ENCODE assay signal across 19 cellular contexts in genomic region chr2:17638181-17638743, GRCh38.
DNase-seq lines count a peak whose midpoint lies in the region; ATAC-seq, FAIRE-seq and TF ChIP-seq lines count a peak whose summit lies in the region.
"Had no signal": no experiment of that assay in that cellular context is flagged by ENCODE, and none has a peak within 500 bp of the region (broad histone marks: within the 10 kb centered on the region; RNA-seq: fewer than 3 reads in every experiment).

No MANE protein-coding gene starts in this region.

- no TSS peak for BruUV-seq in K562 (replicated peaks; lab: Mats Ljungman, UMichigan)

- CTCF ChIA-PET in K562 (lab: Yijun Ruan, JAX; ENCODE audit: low intra/inter-chr PET ratio): no interaction called here

- H3K4me1 Mint-ChIP-seq in neural progenitor cell: peaks cover 18% of the 10 kb centered on the region
- no peaks in the 10 kb centered on the region for H3K4me1 Mint-ChIP-seq in natural killer cell
- H3K4me1 Mint-ChIP-seq: CD4-positive, CD25-positive, alpha-beta regulatory T cell; CD8-positive, alpha-beta memory T cell; IgD-negative memory B cell had no signal

- TF ChIP-seq POLR2A in K562 (conservative IDR thresholded peaks at IDR 0.05): no peak

- H3K27me3 Mint-ChIP-seq in neural progenitor cell (ENCODE audit: insufficient read depth, low read depth): peaks cover 2% of the 10 kb centered on the region
- no peaks in the 10 kb centered on the region for H3K27me3 Mint-ChIP-seq in natural killer cell (ENCODE audit: low read depth in 2 of 2)

- no peaks in the 10 kb centered on the region for H3F3A ChIP-seq in neural progenitor cell (ENCODE audit: low read depth)

- H3K4me3 ChIP-seq in K562: no peak overlapping the region
- no peak overlapping the region for H3K4me3 ChIP-seq in dorsolateral prefrontal cortex
- no peak overlapping the region for H3K4me3 ChIP-seq in neural progenitor cell

- H3K9me3 ChIP-seq in K562 (replicated peaks; ENCODE audit: control insufficient read depth, insufficient read depth, low read depth, low read length) (no peaks in the 10 kb centered on the region), neural progenitor cell (ENCODE audit: low read depth) (no peaks in the 10 kb centered on the region)
- H3K9me3 ChIP-seq: BE2C, Caco-2 had no signal

- TF ChIP-seq RAD21 in K562 (CRISPR knock-in tag; conservative IDR thresholded peaks at IDR 0.05 in 1 of 2, IDR thresholded peaks at IDR 0.05 in 1 of 2): no peak

- H2AFZ ChIP-seq in K562 (ENCODE audit: low read depth, low read length) (no peak overlapping the region), neural progenitor cell (replicated peaks) (no peak overlapping the region)

- POLR2A ChIA-PET in K562 (lab: Yijun Ruan, JAX): no interaction called here

- no peaks in the 10 kb centered on the region for H3K36me3 ChIP-seq in K562 (ENCODE audit: control insufficient read depth, insufficient read depth, low read length)
- no peaks in the 10 kb centered on the region for H3K36me3 ChIP-seq in neural progenitor cell
- H3K36me3 ChIP-seq: BE2C had no signal

- H3K9me1 ChIP-seq in K562 (ENCODE audit: control insufficient read depth, insufficient read depth, low read length): no peaks in the 10 kb centered on the region

- H3K27ac ChIP-seq in K562 (ENCODE audit: extremely low read depth, low read depth, low read length) (no peak overlapping the region), dorsolateral prefrontal cortex (peak overlapping the region in 30 of 59 donors; percentile 6 to 82 (median 58)), neural progenitor cell (no peak overlapping the region)

- no peak overlapping the region for H3K4me2 ChIP-seq in K562 (ENCODE audit: insufficient read depth, low read length)
- no peak overlapping the region for H3K4me2 ChIP-seq in neural progenitor cell

- FAIRE-seq in K562 (lab: Jason Lieb, UNC): no peak
- FAIRE-seq: A204.1, D721Med, H1, HTR-8/SVneo had no signal

- H3K27ac Mint-ChIP-seq in neural progenitor cell: peak overlapping the region; percentile 33
- H3K27ac Mint-ChIP-seq in natural killer cell: no peak overlapping the region
- H3K27ac Mint-ChIP-seq: CD8-positive, alpha-beta memory T cell; IgD-negative memory B cell had no signal

- TF ChIP-seq CTCF in K562 (IDR thresholded peaks at IDR 0.05 in 2 of 3, conservative IDR thresholded peaks at IDR 0.05 in 1 of 3; ENCODE audit: insufficient read depth in 2 of 3, low read depth in 1 of 3, low read length in 3 of 3): no peak
- TF ChIP-seq CTCF in dorsolateral prefrontal cortex (IDR thresholded peaks at IDR 0.05 in 54 of 56, conservative IDR thresholded peaks at IDR 0.05 in 2 of 56; ENCODE audit: low read depth in 1 of 56, partially characterized antibody in 56 of 56): no peak
- TF ChIP-seq CTCF in neural progenitor cell (IDR thresholded peaks at IDR 0.05): no peak
- no peak for TF ChIP-seq CTCF in natural killer cell (IDR thresholded peaks at IDR 0.05)

- 38% methylated on average over 7 of the region's 7 CpGs for WGBS in K562 (ENCODE audit: insufficient coverage, low coverage, missing lambda C conversion rate)

- no peak for TF ChIP-seq EP300 in K562 (IDR thresholded peaks at IDR 0.05; ENCODE audit: low read length)

- no peaks in the 10 kb centered on the region for H3K79me2 ChIP-seq in K562 (ENCODE audit: control insufficient read depth, insufficient read depth, low read length)
- H3K79me2 ChIP-seq in neural progenitor cell (ENCODE audit: low read depth): no peaks in the 10 kb centered on the region

- no peak overlapping the region for H3K9ac ChIP-seq in K562 (ENCODE audit: insufficient read depth in 1 of 2, low read depth in 2 of 2, low read length in 2 of 2)
- H3K9ac ChIP-seq in neural progenitor cell: no peak overlapping the region

- no peaks in the 10 kb centered on the region for H3K9me3 Mint-ChIP-seq in neural progenitor cell
- no peaks in the 10 kb centered on the region for H3K9me3 Mint-ChIP-seq in natural killer cell
- H3K9me3 Mint-ChIP-seq: CD4-positive, CD25-positive, alpha-beta regulatory T cell; CD8-positive, alpha-beta memory T cell; H9; IgD-negative memory B cell had no signal

- no peak overlapping the region for H3K4me3 Mint-ChIP-seq in neural progenitor cell
- no peak overlapping the region for H3K4me3 Mint-ChIP-seq in natural killer cell
- H3K4me3 Mint-ChIP-seq: CD4-positive, CD25-positive, alpha-beta regulatory T cell; CD8-positive, alpha-beta memory T cell; H9; IgD-negative memory B cell had no signal

- in situ Hi-C loops in K562 (cut with MboI): no loop called here

- H4K20me1 ChIP-seq in K562 (replicated peaks; ENCODE audit: control insufficient read depth, insufficient read depth, low read length): no peaks in the 10 kb centered on the region
- no peaks in the 10 kb centered on the region for H4K20me1 ChIP-seq in neural progenitor cell (ENCODE audit: low read depth)

- no peak for DNase-seq in K562 (ENCODE audit: extremely low read depth in 1 of 4, low spot score in 3 of 4)
- peak in 5 of 10 donors; percentile 39 to 66 (median 63) for DNase-seq in dorsolateral prefrontal cortex
- no peak for DNase-seq in neural progenitor cell (ENCODE audit: low spot score)
- DNase-seq in COLO829 (ENCODE audit: low spot score): no peak
- DNase-seq in activated gamma-delta T cell treated with Interleukin-2 at 50 U/mL for 16 hours: no peak
- DNase-seq in natural killer cell: no peak
- DNase-seq in EL: no peak
- DNase-seq: ACHN; BE2C; Caco-2; CD4-positive, CD25-positive, alpha-beta regulatory T cell; CD8-positive, alpha-beta memory T cell; GF-D8; H9 had no signal

- ATAC-seq in K562: no peak
- ATAC-seq in natural killer cell: no peak

- no peaks in the 10 kb centered on the region for H3K36me3 Mint-ChIP-seq in neural progenitor cell
- no peaks in the 10 kb centered on the region for H3K36me3 Mint-ChIP-seq in natural killer cell
- H3K36me3 Mint-ChIP-seq: CD4-positive, CD25-positive, alpha-beta regulatory T cell; CD8-positive, alpha-beta memory T cell; IgD-negative memory B cell had no signal

- intact Hi-C loops in K562 (cut with micrococcal nuclease) (no loop called here), dorsolateral prefrontal cortex (cut with DNase I) (no loop called here), natural killer cell (cut with micrococcal nuclease) (no loop called here)

- H3K27me3 ChIP-seq in K562 (ENCODE audit: control insufficient read depth in 2 of 2, insufficient read depth in 2 of 2, low read length in 2 of 2) (no peaks in the 10 kb centered on the region), dorsolateral prefrontal cortex (no peaks in the 10 kb centered on the region), neural progenitor cell (no peaks in the 10 kb centered on the region)
- H3K27me3 ChIP-seq: BE2C had no signal

- H3K4me1 ChIP-seq in K562 (replicated peaks in 1 of 2; ENCODE audit: control insufficient read depth in 2 of 2, insufficient read depth in 2 of 2, low read length in 2 of 2) (peaks cover 13 to 15% of the 10 kb centered on the region in 2 experiments), neural progenitor cell (no peaks in the 10 kb centered on the region)
- H3K4me1 ChIP-seq: BE2C, Caco-2 had no signal

TF ChIP-seq in K562, 482 proteins besides CTCF, POLR2A, EP300 and RAD21:
- peak; percentile 6 for TF ChIP-seq RBM25 (IDR thresholded peaks at IDR 0.05; ENCODE audit: low read depth, low read length, severe bottlenecking)
- TF ChIP-seq GATA2 (CRISPR knock-in tag; IDR thresholded peaks at IDR 0.05): no peak

Comparison
In these comparisons a context has a peak if more than half of its experiments do, and no peak if none do; other contexts are left out.
1. H3K27ac ChIP-seq: peak in dorsolateral prefrontal cortex (30 of 59); none in K562 (single experiment) and neural progenitor cell (single experiment).